ENCODE assay signal across 1 cellular context in genomic region chr11:57787920-57788716, GRCh38.
TF ChIP-seq lines count a peak whose summit lies in the region.

No MANE protein-coding gene starts in this region.

TF ChIP-seq in GM23338, 12 proteins besides CTCF, POLR2A, EP300 and RAD21 (continued from another document):
- TF ChIP-seq REST (IDR thresholded peaks at IDR 0.05; ENCODE audit: unreplicated experiment), result no peak
- no peak for TF ChIP-seq ZNF331 (CRISPR knock-in tag; IDR thresholded peaks at IDR 0.05; ENCODE audit: low read depth)
- no peak for TF ChIP-seq EZH2phosphoT487 (IDR thresholded peaks at IDR 0.05; ENCODE audit: unreplicated experiment)
- no peak for TF ChIP-seq CREB1 (CRISPR knock-in tag; IDR thresholded peaks at IDR 0.05; ENCODE audit: low read depth)
- TF ChIP-seq NANOG (IDR thresholded peaks at IDR 0.05; ENCODE audit: borderline replicate concordance), result no peak
- no peak for TF ChIP-seq STAT1 (IDR thresholded peaks at IDR 0.05; ENCODE audit: unreplicated experiment)
- no peak for TF ChIP-seq ZNF114 (CRISPR knock-in tag; IDR thresholded peaks at IDR 0.05)
- TF ChIP-seq ETS1 (IDR thresholded peaks at IDR 0.05), result no peak
- TF ChIP-seq JUNB (IDR thresholded peaks at IDR 0.05; ENCODE audit: unreplicated experiment), result no peak
